ENCODE assay signal across 8 cellular contexts in genomic region chr20:47360489-47361267, GRCh38. TPM values are rescaled to one million over a fixed set of nuclear protein-coding genes. Genes with fewer than 3 reads are reported as not detected.
DNase-seq lines count a peak whose midpoint lies in the region; ATAC-seq and TF ChIP-seq lines count a peak whose summit lies in the region.

No MANE protein-coding gene starts in this region.

- peak; percentile 64 for TF ChIP-seq POLR2A in GM19099 (IDR thresholded peaks at IDR 0.05; ENCODE audit: extremely low read depth, insufficient read length, low read depth)

- H3K27me3 ChIP-seq in right cardiac atrium (ENCODE audit: control insufficient read depth, insufficient read depth) = no peaks in the 10 kb centered on the region
- H3K27me3 ChIP-seq in MM.1S (replicated peaks; ENCODE audit: insufficient read depth, low read length) = no peaks in the 10 kb centered on the region

- H3K27ac ChIP-seq in right cardiac atrium (ENCODE audit: low read length) (peak overlapping the region; percentile 100), MM.1S (ENCODE audit: low read length) (no peak overlapping the region)

- H3K4me2 ChIP-seq in MM.1S (ENCODE audit: low read depth, low read length) = no peak overlapping the region

- no peaks in the 10 kb centered on the region for H3K9me2 ChIP-seq in MM.1S (replicated peaks; ENCODE audit: insufficient read depth, low read length)

- H3K79me2 ChIP-seq in MM.1S (ENCODE audit: low read length) = peaks cover 9% of the 10 kb centered on the region

- peak; percentile 72 to 79 for ATAC-seq in right cardiac atrium

- H3K4me3 ChIP-seq in right cardiac atrium (ENCODE audit: low read length) = no peak overlapping the region
- H3K4me3 ChIP-seq in MM.1S (ENCODE audit: low read length) = no peak overlapping the region

- no peaks in the 10 kb centered on the region for H3K36me3 ChIP-seq in MM.1S (replicated peaks; ENCODE audit: insufficient read depth, low read length)

- H3F3A ChIP-seq in MM.1S (ENCODE audit: insufficient read depth, low read length) = peaks cover 5% of the 10 kb centered on the region; the same call in 1 of the 2 replicates

- DNase-seq in A172 (ENCODE audit: low spot score) = peak; percentile 93
- DNase-seq in NCI-H345 (lab: John Stamatoyannopoulos, UW) = peak; percentile 91
- peak in 49 of 58 donors; percentile 16 to 80 (median 49) for DNase-seq in anterior cingulate cortex (lab: John Stamatoyannopoulos, UW)
- peak; percentile 92 to 97 (median 96) for DNase-seq in right cardiac atrium
- DNase-seq in posterior cingulate gyrus = peak; percentile 49 to 95 (median 66)
- no peak for DNase-seq in activated CD8-positive, alpha-beta memory T cell treated with anti-CD3 and anti-CD28 coated beads, Interleukin-2, amount 50 U/mL, for 4 hours
- no peak for DNase-seq in MM.1S

- H3K9ac ChIP-seq in MM.1S (ENCODE audit: low read length) = no peak overlapping the region

- no peak for TF ChIP-seq CTCF in MM.1S (IDR thresholded peaks at IDR 0.05; ENCODE audit: low read length)

- H3K4me1 ChIP-seq in right cardiac atrium (ENCODE audit: control insufficient read depth, insufficient read depth, low read length) (peaks cover 42% of the 10 kb centered on the region), MM.1S (ENCODE audit: low read length) (peaks cover 12% of the 10 kb centered on the region)

- no peaks in the 10 kb centered on the region for H3K9me3 ChIP-seq in right cardiac atrium (ENCODE audit: control insufficient read depth, low read length)
- no peaks in the 10 kb centered on the region for H3K9me3 ChIP-seq in MM.1S (replicated peaks; ENCODE audit: insufficient read depth, low read length)

- 12% methylated on average over 25 of the region's 25 CpGs for WGBS in right cardiac atrium

- no peak overlapping the region for H2AFZ ChIP-seq in MM.1S (ENCODE audit: low read length)

- intact Hi-C loops in right cardiac atrium (cut with DNase I) (no loop called here), posterior cingulate gyrus (cut with DNase I) (loop anchor here (5.0 kb wide), 1 partner anchor 63 kb away; no protein-coding TSS in a partner anchor)

- no peaks in the 10 kb centered on the region for H4K20me1 ChIP-seq in MM.1S (ENCODE audit: insufficient read depth, low read length)

RNA-seq across cellular contexts. Expression of gene ZMYND8, which starts 4.2 kb away (rescaled TPM):
- total RNA-seq in A172 (2014; rRNA removed; shearing (Covaris generic)) = 19.6 and 22.1 TPM in 2 replicates
- total RNA-seq in right cardiac atrium = 10 to 100 TPM; 20.4 to 35.7 (median 31.4) TPM
- 10.0 TPM for polyA plus RNA-seq in right cardiac atrium

Comparison
In these comparisons a context has a peak if more than half of its experiments do, and no peak if none do; other contexts are left out.
1. DNase-seq: peak in A172 (single experiment), NCI-H345 (single experiment), anterior cingulate cortex (49 of 58), right cardiac atrium (3 of 3) and posterior cingulate gyrus (10 of 10); none in activated CD8-positive, alpha-beta memory T cell treated with anti-CD3 and anti-CD28 coated beads, Interleukin-2, amount 50 U/mL, for 4 hours (single experiment) and MM.1S (single experiment).